In genomic region chr4:174110180-174110579, GRCh38 we compare ENCODE assay signal across 20 cellular contexts.
"Had no signal": no experiment of that assay in that cellular context is flagged by ENCODE, and none has a peak within 500 bp of the region (broad histone marks: within the 10 kb centered on the region; RNA-seq: fewer than 3 reads in every experiment).

No MANE protein-coding gene starts in this region.

- DNase-seq: cortex of kidney; effector memory CD8-positive, alpha-beta T cell; erythroblast; mesendoderm; midbrain; natural killer cell; pancreas; right lobe of liver; stimulated activated CD4-positive, alpha-beta T cell treated with anti-CD3 and anti-CD28 coated beads, Interleukin-2, amount 100 ng/mL, for 24 hours; stimulated activated CD4-positive, alpha-beta T cell treated with anti-CD3 and anti-CD28 coated beads, Interleukin-4, amount 100 ng/mL, for 24 hours; stimulated activated naive CD4-positive, alpha-beta T cell treated with Interleukin-2 at 50 U/mL for 16 hours; stomach; thyroid gland; trophoblast cell had no signal

- H3K4me3 Mint-ChIP-seq: effector memory CD8-positive, alpha-beta T cell; natural killer cell; stimulated activated effector memory CD8-positive, alpha-beta T cell treated with anti-CD3 and anti-CD28 coated beads, Interleukin-12 subunit alpha, Interleukin-12 subunit beta, amount 100 ng/mL, for 72 hours had no signal

- H3K27ac ChIP-seq: neutrophil, pancreas, right lobe of liver, stomach, thyroid gland, vagina had no signal

- H3K4me1 ChIP-seq: pancreas, right lobe of liver, stomach, thyroid gland, vagina had no signal

- H3K27me3 ChIP-seq: pancreas, right lobe of liver, stomach, thyroid gland, vagina had no signal

- H3K9me3 Mint-ChIP-seq: effector memory CD8-positive, alpha-beta T cell; stimulated activated effector memory CD8-positive, alpha-beta T cell treated with anti-CD3 and anti-CD28 coated beads, Interleukin-12 subunit alpha, Interleukin-12 subunit beta, amount 100 ng/mL, for 72 hours had no signal

- ATAC-seq: effector memory CD8-positive, alpha-beta T cell; left lobe of liver; natural killer cell; pancreas; right lobe of liver; stimulated activated effector memory CD8-positive, alpha-beta T cell treated with anti-CD3 and anti-CD28 coated beads, Interleukin-12 subunit alpha, Interleukin-12 subunit beta, amount 100 ng/mL, for 72 hours had no signal

- H3K36me3 Mint-ChIP-seq: natural killer cell; stimulated activated effector memory CD8-positive, alpha-beta T cell treated with anti-CD3 and anti-CD28 coated beads, Interleukin-12 subunit alpha, Interleukin-12 subunit beta, amount 100 ng/mL, for 72 hours had no signal

- H3K36me3 ChIP-seq: neutrophil, pancreas, right lobe of liver, stomach, thyroid gland, vagina had no signal

- H3K9me3 ChIP-seq: neutrophil, pancreas, right lobe of liver, stomach, thyroid gland, vagina had no signal

- H3K4me1 Mint-ChIP-seq: natural killer cell; stimulated activated effector memory CD8-positive, alpha-beta T cell treated with anti-CD3 and anti-CD28 coated beads, Interleukin-12 subunit alpha, Interleukin-12 subunit beta, amount 100 ng/mL, for 72 hours had no signal

- H3K4me3 ChIP-seq: pancreas, right lobe of liver, stomach, thyroid gland, vagina had no signal

- H3K27ac Mint-ChIP-seq: effector memory CD8-positive, alpha-beta T cell; natural killer cell; stimulated activated effector memory CD8-positive, alpha-beta T cell treated with anti-CD3 and anti-CD28 coated beads, Interleukin-12 subunit alpha, Interleukin-12 subunit beta, amount 100 ng/mL, for 72 hours had no signal

- FAIRE-seq: frontal cortex, keratinocyte, pancreas had no signal
